In genomic region chr19:52221031-52221430, GRCh38 we compare ENCODE assay signal across 22 cellular contexts. TPM values are rescaled to one million over a fixed set of nuclear protein-coding genes. Genes with fewer than 3 reads are reported as not detected.
DNase-seq lines count a peak whose midpoint lies in the region; ATAC-seq, FAIRE-seq and TF ChIP-seq lines count a peak whose summit lies in the region.
"Had no signal": no experiment of that assay in that cellular context is flagged by ENCODE, and none has a peak within 500 bp of the region (broad histone marks: within the 10 kb centered on the region; RNA-seq: fewer than 3 reads in every experiment).

No MANE protein-coding gene starts in this region.

- H2BK15ac ChIP-seq in neuronal stem cell (ENCODE audit: low read length), result no peak overlapping the region

- no peaks in the 10 kb centered on the region for H4K20me1 ChIP-seq in GM12878 (ENCODE audit: control insufficient read depth, insufficient read depth)

- H3K4me1 Mint-ChIP-seq in stimulated activated naive CD8-positive, alpha-beta T cell treated with anti-CD3 and anti-CD28 coated beads, Interleukin-15, amount 100 ng/mL, for 72 hours, result no peaks in the 10 kb centered on the region
- H3K4me1 Mint-ChIP-seq: CD14-positive monocyte had no signal

- H3K23ac ChIP-seq in neuronal stem cell (ENCODE audit: low read depth, low read length, poor library complexity), result no peak overlapping the region

- no peak overlapping the region for H2BK12ac ChIP-seq in neuronal stem cell (ENCODE audit: low read length)

- 0 out of 2 replicates have a peak, but pooled peaks have one; percentile 25 for TF ChIP-seq POLR2A in GM12878 (IDR thresholded peaks at IDR 0.05; ENCODE audit: low read depth, low read length)
- no peak for TF ChIP-seq POLR2A in sigmoid colon (IDR thresholded peaks at IDR 0.05)

- H3K4me3 ChIP-seq in GM12878, result no peak overlapping the region
- no peak overlapping the region for H3K4me3 ChIP-seq in neuronal stem cell (ENCODE audit: low read length in 2 of 2)
- no peak overlapping the region for H3K4me3 ChIP-seq in stomach smooth muscle (ENCODE audit: low read length in 2 of 2)
- no peak overlapping the region for H3K4me3 ChIP-seq in sigmoid colon
- H3K4me3 ChIP-seq: A549 had no signal

- H3K9me3 Mint-ChIP-seq in stimulated activated naive CD8-positive, alpha-beta T cell treated with anti-CD3 and anti-CD28 coated beads, Interleukin-15, amount 100 ng/mL, for 72 hours, result no peaks in the 10 kb centered on the region
- H3K9me3 Mint-ChIP-seq: CD8-positive, alpha-beta T cell; HFFc6; IgD-negative memory B cell had no signal

- TF ChIP-seq EP300 in GM12878 (IDR thresholded peaks at IDR 0.05; ENCODE audit: borderline replicate concordance in 1 of 2, control insufficient read depth in 1 of 2, low read depth in 2 of 2, low read length in 2 of 2) (no peak), sigmoid colon (IDR thresholded peaks at IDR 0.05) (no peak)

- H3K14ac ChIP-seq in neuronal stem cell (ENCODE audit: low read length), result no peak overlapping the region

- H3K4ac ChIP-seq in neuronal stem cell (ENCODE audit: low read length), result no peak overlapping the region

- H3K18ac ChIP-seq in neuronal stem cell (ENCODE audit: low read length), result no peak overlapping the region

- H3K36me3 ChIP-seq in GM12878 (ENCODE audit: control insufficient read depth in 2 of 2, insufficient read depth in 2 of 2, low read length in 1 of 2) (peaks cover 46 to 65% of the 10 kb centered on the region in 2 experiments), neuronal stem cell (replicated peaks in 1 of 2; ENCODE audit: control insufficient read depth in 2 of 2, insufficient read depth in 2 of 2, low read length in 2 of 2) (peaks cover 60 to 99% of the 10 kb centered on the region in 2 donors), stomach smooth muscle (ENCODE audit: control insufficient read depth in 2 of 2, insufficient read depth in 2 of 2, low read length in 2 of 2) (peaks cover 87 to 88% of the 10 kb centered on the region in 2 donors), sigmoid colon (peaks cover 56 to 100% (median 88%) of the 10 kb centered on the region in 4 donors)

- no peak overlapping the region for H3K4me3 Mint-ChIP-seq in stimulated activated naive CD8-positive, alpha-beta T cell treated with anti-CD3 and anti-CD28 coated beads, Interleukin-15, amount 100 ng/mL, for 72 hours
- H3K4me3 Mint-ChIP-seq: CD14-positive monocyte; CD8-positive, alpha-beta T cell; HFFc6 had no signal

- no peak overlapping the region for H2BK120ac ChIP-seq in neuronal stem cell (ENCODE audit: low read depth, low read length)

- H3K9ac ChIP-seq in GM12878 (ENCODE audit: control insufficient read depth, insufficient read depth, low read length), result no peak overlapping the region
- peak overlapping the region; percentile 13 for H3K9ac ChIP-seq in neuronal stem cell (ENCODE audit: low read depth, low read length, poor library complexity)
- H3K9ac ChIP-seq in stomach smooth muscle (ENCODE audit: low read length in 2 of 2), result no peak overlapping the region

- no peaks in the 10 kb centered on the region for H3K4me1 ChIP-seq in GM12878 (ENCODE audit: control insufficient read depth, insufficient read depth, low read length)
- H3K4me1 ChIP-seq in neuronal stem cell (ENCODE audit: control insufficient read depth in 2 of 2, insufficient read depth in 1 of 2, low read depth in 1 of 2, low read length in 2 of 2), result no peaks in the 10 kb centered on the region
- H3K4me1 ChIP-seq in stomach smooth muscle (ENCODE audit: control insufficient read depth, insufficient read depth, low read length), result no peaks in the 10 kb centered on the region
- H3K4me1 ChIP-seq in sigmoid colon, result no peaks in the 10 kb centered on the region
- H3K4me1 ChIP-seq: A549 had no signal

- no peaks in the 10 kb centered on the region for H3K79me2 ChIP-seq in GM12878 (ENCODE audit: control insufficient read depth, insufficient read depth, low read length)

- POLR2A ChIA-PET in GM12878 (lab: Charles Lee), result no interaction called here

- no peak for FAIRE-seq in GM12878 (lab: Jason Lieb, UNC)
- FAIRE-seq: A549, D721Med, G401.6, GM12892, H1 had no signal

- H3K27me3 ChIP-seq in GM12878 (replicated peaks in 1 of 2; ENCODE audit: control insufficient read depth in 2 of 2, insufficient read depth in 2 of 2, low read length in 1 of 2), result no peaks in the 10 kb centered on the region
- no peaks in the 10 kb centered on the region for H3K27me3 ChIP-seq in neuronal stem cell (ENCODE audit: control insufficient read depth in 3 of 3, insufficient read depth in 3 of 3, low read depth in 1 of 3, low read length in 3 of 3)
- H3K27me3 ChIP-seq in stomach smooth muscle (ENCODE audit: control insufficient read depth in 1 of 2, insufficient read depth in 2 of 2, low read length in 2 of 2), result no peaks in the 10 kb centered on the region
- no peaks in the 10 kb centered on the region for H3K27me3 ChIP-seq in sigmoid colon

- RAD21 ChIA-PET in GM12878 (lab: Charles Lee; ENCODE audit: unreplicated experiment), result no interaction called here

- CTCF ChIA-PET in GM12878 (lab: Yijun Ruan, JAX), result no interaction called here

- SMC1A ChIA-PET in GM12878 (lab: Charles Lee; ENCODE audit: uncharacterized antibody, unreplicated experiment), result no interaction called here

- no peaks in the 10 kb centered on the region for H3K27me3 Mint-ChIP-seq in stimulated activated naive CD8-positive, alpha-beta T cell treated with anti-CD3 and anti-CD28 coated beads, Interleukin-15, amount 100 ng/mL, for 72 hours
- H3K27me3 Mint-ChIP-seq: IgD-negative memory B cell had no signal

- no peak for TF ChIP-seq CTCF in GM12878 (IDR thresholded peaks at IDR 0.05 in 2 of 3, conservative IDR thresholded peaks at IDR 0.05 in 1 of 3; ENCODE audit: control insufficient read depth in 2 of 3, extremely low read depth in 1 of 3, insufficient read depth in 1 of 3, low read depth in 3 of 3, low read length in 3 of 3)
- no peak for TF ChIP-seq CTCF in sigmoid colon (IDR thresholded peaks at IDR 0.05)

- H4K8ac ChIP-seq in neuronal stem cell (ENCODE audit: low read depth, low read length), result no peak overlapping the region

- H2AFZ ChIP-seq in GM12878 (ENCODE audit: control insufficient read depth, low read depth, low read length), result no peak overlapping the region
- no peak overlapping the region for H2AFZ ChIP-seq in neuronal stem cell (ENCODE audit: low read length)

- no peak for DNase-seq in stimulated activated naive CD8-positive, alpha-beta T cell treated with anti-CD3 and anti-CD28 coated beads, Interleukin-15, amount 100 ng/mL, for 72 hours
- DNase-seq in stimulated activated naive CD8-positive, alpha-beta T cell treated with anti-CD3 and anti-CD28 coated beads, Interleukin-15, Interleukin-2, amounts not matched to agents 100 U/mL and 50 U/mL, for 24 hours, result no peak
- DNase-seq in GM12878 (ENCODE audit: low read depth, low spot score) (no peak), neuronal stem cell (ENCODE audit: low spot score) (no peak), sigmoid colon (no peak), iPS-NIHi11 (ENCODE audit: low spot score) (no peak), AG08396 (ENCODE audit: low spot score) (no peak)
- DNase-seq: COR-L47, DMS153, DMS79 treated with DMSO at 0.1 percent for 48 hours, EL, HCEC 1CT, HFFc6 had no signal

- H3K27ac Mint-ChIP-seq in stimulated activated naive CD8-positive, alpha-beta T cell treated with anti-CD3 and anti-CD28 coated beads, Interleukin-15, amount 100 ng/mL, for 72 hours, result peak overlapping the region; percentile 19 to 66
- H3K27ac Mint-ChIP-seq: CD8-positive, alpha-beta T cell; IgD-negative memory B cell had no signal

- H2AK5ac ChIP-seq in neuronal stem cell (ENCODE audit: low read depth, low read length), result no peak overlapping the region

- H3K79me1 ChIP-seq in neuronal stem cell (ENCODE audit: low read depth, low read length), result peaks cover 2% of the 10 kb centered on the region

- no peak overlapping the region for H4K91ac ChIP-seq in neuronal stem cell (ENCODE audit: low read depth, low read length, poor library complexity)

- no peak overlapping the region for H3K4me2 ChIP-seq in GM12878 (ENCODE audit: control insufficient read depth, insufficient read depth)
- H3K4me2 ChIP-seq in neuronal stem cell (ENCODE audit: insufficient read depth, low read length, poor library complexity, severe bottlenecking), result no peak overlapping the region
- H3K4me2 ChIP-seq: A549 had no signal

- intact Hi-C loops in GM12878 (cut with micrococcal nuclease; ENCODE audit: unreplicated experiment) (no loop called here), sigmoid colon (cut with DNase I) (no loop called here)

- BruUV-seq in GM12878 (replicated peaks; lab: Mats Ljungman, UMichigan), result no TSS peak

- no peak for ATAC-seq in stimulated activated naive CD8-positive, alpha-beta T cell treated with anti-CD3 and anti-CD28 coated beads, Interleukin-15, amount 100 ng/mL, for 72 hours
- ATAC-seq in stimulated activated naive CD8-positive, alpha-beta T cell treated with anti-CD3 and anti-CD28 coated beads, Interleukin-15, Interleukin-2, amounts not matched to agents 100 U/mL and 50 U/mL, for 24 hours, result no peak
- ATAC-seq in GM12878, result no peak
- ATAC-seq: A549; CD8-positive, alpha-beta T cell had no signal

- no peak overlapping the region for H3K27ac ChIP-seq in GM12878 (ENCODE audit: control insufficient read depth, insufficient read depth)
- H3K27ac ChIP-seq in neuronal stem cell (replicated peaks; ENCODE audit: low read length), result no peak overlapping the region
- H3K27ac ChIP-seq in stomach smooth muscle (ENCODE audit: low read length), result peak overlapping the region; percentile 6
- H3K27ac ChIP-seq in sigmoid colon, result no peak overlapping the region
- H3K27ac ChIP-seq: A549 had no signal

- H3K9me3 ChIP-seq in GM12878 (replicated peaks; ENCODE audit: control insufficient read depth, insufficient read depth, low read length) (no peaks in the 10 kb centered on the region), neuronal stem cell (replicated peaks in 1 of 2; ENCODE audit: control insufficient read depth in 2 of 2, insufficient read depth in 1 of 2, low read depth in 1 of 2, low read length in 2 of 2) (peaks cover 2 to 3% of the 10 kb centered on the region in 2 donors), stomach smooth muscle (ENCODE audit: control insufficient read depth in 2 of 2, low read length in 2 of 2) (no peaks in the 10 kb centered on the region), sigmoid colon (no peaks in the 10 kb centered on the region)

- WGBS in GM12878 (ENCODE audit: insufficient coverage, insufficient replicate concordance, low lambda C conversion rate, missing lambda C conversion rate), result 97% methylated on average over 6 of the region's 6 CpGs
- WGBS in neuronal stem cell (ENCODE audit: extremely low coverage in 2 of 2, insufficient read length in 2 of 2, insufficient replicate concordance in 1 of 2), 2 donors, result no CpG with 5 or more reads among the region's 6 CpGs
- 98% methylated on average over 6 of the region's 6 CpGs for WGBS in sigmoid colon, 2 donors

- H2BK5ac ChIP-seq in neuronal stem cell (ENCODE audit: low read length), result no peak overlapping the region

- no peak for TF ChIP-seq RAD21 in GM12878 (IDR thresholded peaks at IDR 0.05; ENCODE audit: insufficient read depth, low read depth, low read length)

- in situ Hi-C loops in GM12878 (cut with MboI), result no loop called here

RNA-seq across cellular contexts. Expression of gene PPP2R1A, which starts 31.2 kb away (rescaled TPM):
- 116 and 117 TPM in 2 replicates for total RNA-seq in GM12878 (2013; cell fraction: nucleolus; rRNA removed)
- total RNA-seq in GM12878 (2014; rRNA removed) (125 and 131 TPM in 2 replicates), GM12878 (2014; rRNA removed; fragmentation: Illumina TruSeq; extraction: Trizol) (83.4 and 83.7 TPM in 2 replicates), GM12878 (2021) (274 and 275 TPM in 2 replicates), sigmoid colon (100 to 1,000 TPM; 127 to 163 (median 137) TPM)
- 84.3 TPM for polyA plus RNA-seq in GM12878 (2011; ENCODE audit: low read depth)
- polyA plus RNA-seq in GM12878 (2011; rRNA removed) (60.7 and 149 TPM in 2 replicates), GM12878 (2014; fragmentation: Illumina TruSeq; extraction: Trizol) (124 and 178 TPM in 2 replicates), GM12878 (2014; fragmentation: Nextera tagmentation; extraction: Ambion mirVana) (10 to 100 TPM; 16.0 to 29.2 TPM), GM12878 (2014; rRNA removed) (110 and 145 TPM in 2 replicates), GM12878 (2016; fragmentation: Nextera tagmentation; extraction: Ambion mirVana) (100 to 1,000 TPM; 310 to 359 TPM), sigmoid colon (100 to 1,000 TPM; 108 to 139 (median 126) TPM)
- polyA plus RNA-seq in GM12878 (2011; cell fraction: cytosol; rRNA removed), result 186 and 207 TPM in 2 replicates
- 184 and 241 TPM in 2 replicates for polyA plus RNA-seq in GM12878 (2011; cell fraction: nucleus; rRNA removed)
- 180 and 183 TPM in 2 replicates for polyA plus RNA-seq in GM12878 (2012)
- 245 and 263 TPM in 2 replicates for polyA minus RNA-seq in GM12878 (2011; rRNA and poly(A)+ RNA removed)
- 134 and 168 TPM in 2 replicates for polyA minus RNA-seq in GM12878 (2011; cell fraction: cytosol; rRNA and poly(A)+ RNA removed)
- 86.2 and 145 TPM in 2 replicates for polyA minus RNA-seq in GM12878 (2011; cell fraction: nucleus; rRNA and poly(A)+ RNA removed)
- polyA plus RNA-seq in neuronal stem cell (2013, experiment 1 of 2), result 141 TPM
- polyA plus RNA-seq in neuronal stem cell (2013, experiment 2 of 2), result 139 TPM

RNA-seq across cellular contexts. Expression of gene ZNF766, which starts 48.4 kb away (rescaled TPM):
- 39.6 and 48.9 TPM in 2 replicates for total RNA-seq in GM12878 (2013; cell fraction: nucleolus; rRNA removed)
- 7.2 and 8.9 TPM in 2 replicates for total RNA-seq in GM12878 (2014; rRNA removed)
- 15.3 and 19.1 TPM in 2 replicates for total RNA-seq in GM12878 (2014; rRNA removed; fragmentation: Illumina TruSeq; extraction: Trizol)
- total RNA-seq in GM12878 (2021), result 12.0 and 13.8 TPM in 2 replicates
- polyA plus RNA-seq in GM12878 (2011; ENCODE audit: low read depth), result 6.9 TPM
- polyA plus RNA-seq in GM12878 (2011; rRNA removed), result 18.7 and 29.9 TPM in 2 replicates
- 6.5 and 6.7 TPM in 2 replicates for polyA plus RNA-seq in GM12878 (2011; cell fraction: cytosol; rRNA removed)
- polyA plus RNA-seq in GM12878 (2011; cell fraction: nucleus; rRNA removed), result 5.5 and 5.8 TPM in 2 replicates
- 15.2 and 18.0 TPM in 2 replicates for polyA plus RNA-seq in GM12878 (2012)
- polyA plus RNA-seq in GM12878 (2014; fragmentation: Illumina TruSeq; extraction: Trizol), result 20.0 and 30.0 TPM in 2 replicates
- polyA plus RNA-seq in GM12878 (2014; fragmentation: Nextera tagmentation; extraction: Ambion mirVana), result 10 to 100 TPM; 11.5 to 14.6 TPM
- 6.7 and 7.9 TPM in 2 replicates for polyA plus RNA-seq in GM12878 (2014; rRNA removed)
- polyA plus RNA-seq in GM12878 (2016; fragmentation: Nextera tagmentation; extraction: Ambion mirVana), result 10 to 100 TPM; 18.2 to 19.2 TPM
- 12.2 and 24.0 TPM in 2 replicates for polyA minus RNA-seq in GM12878 (2011; rRNA and poly(A)+ RNA removed)
- polyA minus RNA-seq in GM12878 (2011; cell fraction: cytosol; rRNA and poly(A)+ RNA removed), result 6.9 and 9.8 TPM in 2 replicates
- polyA minus RNA-seq in GM12878 (2011; cell fraction: nucleus; rRNA and poly(A)+ RNA removed), result 4.7 and 8.5 TPM in 2 replicates
- 18.9 TPM for polyA plus RNA-seq in neuronal stem cell (2013, experiment 1 of 2)
- 17.1 TPM for polyA plus RNA-seq in neuronal stem cell (2013, experiment 2 of 2)
- total RNA-seq in sigmoid colon, result 10 to 100 TPM in 2 of 4 donors, 1 to 10 TPM in 2; 5.5 to 11.0 (median 9.9) TPM
- polyA plus RNA-seq in sigmoid colon, result 1 to 10 TPM; 2.8 to 5.7 (median 3.0) TPM

RNA-seq across cellular contexts. Expression of gene ZNF836, which starts 49.6 kb away (rescaled TPM):
- total RNA-seq in GM12878 (2013; cell fraction: nucleolus; rRNA removed), result 26.4 and 31.2 TPM in 2 replicates
- total RNA-seq in GM12878 (2014; rRNA removed) (5.3 and 7.8 TPM in 2 replicates), GM12878 (2014; rRNA removed; fragmentation: Illumina TruSeq; extraction: Trizol) (6.7 and 8.3 TPM in 2 replicates), GM12878 (2021) (9.1 and 9.9 TPM in 2 replicates), sigmoid colon (10 to 100 TPM in 2 of 4 donors, 1 to 10 TPM in 2; 9.1 to 12.3 (median 9.9) TPM)
- polyA plus RNA-seq in GM12878 (2011; ENCODE audit: low read depth), result 5.1 TPM
- polyA plus RNA-seq in GM12878 (2011; rRNA removed) (5.0 and 6.2 TPM in 2 replicates), GM12878 (2014; fragmentation: Illumina TruSeq; extraction: Trizol) (8.2 and 9.3 TPM in 2 replicates), GM12878 (2014; fragmentation: Nextera tagmentation; extraction: Ambion mirVana) (1 to 10 TPM; 5.8 to 9.2 TPM), GM12878 (2014; rRNA removed) (4.5 and 6.6 TPM in 2 replicates), GM12878 (2016; fragmentation: Nextera tagmentation; extraction: Ambion mirVana) (1 to 10 TPM; 4.8 to 6.6 TPM), sigmoid colon (1 to 10 TPM; 2.4 to 5.1 (median 2.5) TPM)
- 4.2 and 4.4 TPM in 2 replicates for polyA plus RNA-seq in GM12878 (2011; cell fraction: cytosol; rRNA removed)
- 16.3 and 16.6 TPM in 2 replicates for polyA plus RNA-seq in GM12878 (2011; cell fraction: nucleus; rRNA removed)
- polyA plus RNA-seq in GM12878 (2012), result 9.0 and 10.6 TPM in 2 replicates
- polyA minus RNA-seq in GM12878 (2011; rRNA and poly(A)+ RNA removed), result 6.8 and 8.3 TPM in 2 replicates
- 2.7 and 3.1 TPM in 2 replicates for polyA minus RNA-seq in GM12878 (2011; cell fraction: cytosol; rRNA and poly(A)+ RNA removed)
- polyA minus RNA-seq in GM12878 (2011; cell fraction: nucleus; rRNA and poly(A)+ RNA removed), result 5.6 and 7.9 TPM in 2 replicates
- 10.5 TPM for polyA plus RNA-seq in neuronal stem cell (2013, experiment 1 of 2)
- 10.4 TPM for polyA plus RNA-seq in neuronal stem cell (2013, experiment 2 of 2)
